1 cellular context compared by ENCODE assay signal in the genomic region with DNA sequence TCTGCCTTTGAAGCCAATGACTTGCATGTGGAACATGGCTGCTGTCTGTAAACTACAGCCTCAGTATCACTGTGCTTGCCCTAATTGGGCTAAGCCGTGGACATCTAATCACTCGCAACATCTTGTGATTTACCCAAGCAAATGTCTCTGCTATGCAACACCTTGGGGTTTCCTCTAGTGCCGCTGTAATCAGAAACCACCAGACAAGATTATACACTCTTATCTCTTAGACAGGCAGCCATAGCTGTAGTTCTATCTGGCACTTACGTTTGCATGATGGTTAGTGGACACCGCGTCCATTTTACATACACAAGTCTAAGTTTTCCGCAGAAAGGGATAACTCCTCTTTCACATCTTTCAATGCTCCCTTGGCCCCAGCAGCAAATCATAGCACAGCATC.
TF ChIP-seq lines count a peak whose summit lies in the region.

No MANE protein-coding gene starts in this region.

TF ChIP-seq in K562, 482 proteins besides CTCF, POLR2A, EP300 and RAD21 (continued from another document and continues in another):
- TF ChIP-seq NCOA1 (IDR thresholded peaks at IDR 0.05; ENCODE audit: low read depth) (no peak), ZNF175 (CRISPR knock-in tag; IDR thresholded peaks at IDR 0.05; ENCODE audit: low read depth) (peak; percentile 73; the same call in 1 of the 2 replicates), LEF1 (IDR thresholded peaks at IDR 0.05) (no peak), CBFA2T3 (IDR thresholded peaks at IDR 0.05) (peak; percentile 93), SREBF1 (IDR thresholded peaks at IDR 0.05; ENCODE audit: borderline replicate concordance, low read depth, low read length) (no peak), CREM (IDR thresholded peaks at IDR 0.05; ENCODE audit: low read depth) (no peak), TCF3 (CRISPR knock-in tag; IDR thresholded peaks at IDR 0.05) (peak; percentile 88), SMAD3 (CRISPR knock-in tag; conservative IDR thresholded peaks at IDR 0.05) (0 out of 2 replicates have a peak, but pooled peaks have one; percentile 34), SOX6 (IDR thresholded peaks at IDR 0.05) (peak; percentile 81), TEAD1 (CRISPR knock-in tag; IDR thresholded peaks at IDR 0.05) (peak in 1 of 2 experiments; percentile 80; a peak in 2 of 4 replicates), ARID1B (IDR thresholded peaks at IDR 0.05) (peak; percentile 87), PML (IDR thresholded peaks at IDR 0.05; ENCODE audit: low read length) (peak; percentile 82), GATAD2B (IDR thresholded peaks at IDR 0.05; ENCODE audit: borderline replicate concordance) (no peak), GTF2E2 (tag; IDR thresholded peaks at IDR 0.05) (no peak), BCL6 (CRISPR knock-in tag; IDR thresholded peaks at IDR 0.05) (0 out of 2 replicates have a peak, but pooled peaks have one; percentile 29), DIDO1 (tag; IDR thresholded peaks at IDR 0.05; ENCODE audit: low read depth) (no peak), NFYB (IDR thresholded peaks at IDR 0.05; ENCODE audit: extremely low read depth, insufficient read length) (no peak), ZKSCAN8 (CRISPR knock-in tag; IDR thresholded peaks at IDR 0.05) (no peak; the same call in 1 of the 2 replicates), CREB3 (tag; conservative IDR thresholded peaks at IDR 0.05; ENCODE audit: low read depth) (no peak), IFI16 (CRISPR knock-in tag; IDR thresholded peaks at IDR 0.05) (no peak), ZNF764 (CRISPR knock-in tag; IDR thresholded peaks at IDR 0.05; ENCODE audit: low read depth) (no peak), CUX1 (CRISPR knock-in tag; IDR thresholded peaks at IDR 0.05) (no peak), EZH2 (IDR thresholded peaks at IDR 0.05; ENCODE audit: borderline replicate concordance, low read depth, low read length) (no peak), ZNF696 (CRISPR knock-in tag; conservative IDR thresholded peaks at IDR 0.05) (no peak), ZNF766 (CRISPR knock-in tag; conservative IDR thresholded peaks at IDR 0.05) (peak; percentile 91), SMAD4 (CRISPR knock-in tag; conservative IDR thresholded peaks at IDR 0.05) (peak; percentile 91), ARID3B (CRISPR knock-in tag; IDR thresholded peaks at IDR 0.05; ENCODE audit: borderline replicate concordance) (no peak), ZNF134 (CRISPR knock-in tag; conservative IDR thresholded peaks at IDR 0.05) (0 out of 2 replicates have a peak, but pooled peaks have one; percentile 24), ELF4 (CRISPR knock-in tag; IDR thresholded peaks at IDR 0.05) (0 out of 2 replicates have a peak, but pooled peaks have one; percentile 11), NCOR1 (IDR thresholded peaks at IDR 0.05) (peak; percentile 80), ZC3H4 (CRISPR knock-in tag; IDR thresholded peaks at IDR 0.05; ENCODE audit: borderline replicate concordance) (no peak), MEF2A (IDR thresholded peaks at IDR 0.05; ENCODE audit: control insufficient read depth, low read depth, low read length) (no peak), PYGO2 (tag; IDR thresholded peaks at IDR 0.05) (0 out of 2 replicates have a peak, but pooled peaks have one; percentile 25), ZNF644 (tag; IDR thresholded peaks at IDR 0.05; ENCODE audit: low read depth) (peak; percentile 81), GTF2F1 (IDR thresholded peaks at IDR 0.05; ENCODE audit: low read depth, low read length) (no peak), ZKSCAN1 (IDR thresholded peaks at IDR 0.05; ENCODE audit: low read depth, low read length) (no peak), SRSF9 (IDR thresholded peaks at IDR 0.05; ENCODE audit: borderline replicate concordance, low read depth, low read length) (no peak), MBD2 (IDR thresholded peaks at IDR 0.05; ENCODE audit: borderline replicate concordance, low read depth) (no peak), FOXP1 (CRISPR knock-in tag; IDR thresholded peaks at IDR 0.05) (no peak), TCFL5 (CRISPR knock-in tag; conservative IDR thresholded peaks at IDR 0.05) (no peak), ETV6 (IDR thresholded peaks at IDR 0.05; ENCODE audit: borderline replicate concordance in 1 of 2, low read depth in 2 of 2, low read length in 1 of 2) (no peak), ETV6 (CRISPR knock-in tag; IDR thresholded peaks at IDR 0.05; ENCODE audit: borderline replicate concordance) (no peak), ZBTB7A (IDR thresholded peaks at IDR 0.05; ENCODE audit: borderline replicate concordance, control insufficient read depth, low read depth, low read length) (no peak), CXXC5 (CRISPR knock-in tag; IDR thresholded peaks at IDR 0.05) (peak; percentile 77), CC2D1A (IDR thresholded peaks at IDR 0.05) (peak; percentile 56; the same call in 1 of the 2 replicates), FOSL1 (tag; conservative IDR thresholded peaks at IDR 0.05) (peak; percentile 44), POLR2AphosphoS5 (IDR thresholded peaks at IDR 0.05; ENCODE audit: control insufficient read depth, insufficient read depth, low read depth, low read length) (peak; percentile 48; the same call in 1 of the 2 replicates), ZNF707 (CRISPR knock-in tag; conservative IDR thresholded peaks at IDR 0.05) (no peak), COPS2 (conservative IDR thresholded peaks at IDR 0.05) (no peak), MTA2 (IDR thresholded peaks at IDR 0.05; ENCODE audit: low read depth) (peak; percentile 75), CEBPG (CRISPR knock-in tag; IDR thresholded peaks at IDR 0.05) (no peak), CEBPG (tag; conservative IDR thresholded peaks at IDR 0.05 in 1 of 2, IDR thresholded peaks at IDR 0.05 in 1 of 2) (0 out of 4 replicates have a peak, but pooled peaks of 1 of the 2 experiments have one; percentile 20), NFE2 (IDR thresholded peaks at IDR 0.05; ENCODE audit: low read depth) (peak; percentile 15; the same call in 1 of the 2 replicates), ZNF830 (CRISPR knock-in tag; IDR thresholded peaks at IDR 0.05) (no peak), MTA3 (IDR thresholded peaks at IDR 0.05; ENCODE audit: borderline replicate concordance) (no peak), ILF3 (IDR thresholded peaks at IDR 0.05; ENCODE audit: borderline replicate concordance) (no peak), DPF2 (IDR thresholded peaks at IDR 0.05) (peak; percentile 60; the same call in 1 of the 2 replicates), STAT5A (IDR thresholded peaks at IDR 0.05; ENCODE audit: borderline replicate concordance, low read length) (peak; percentile 66; the same call in 1 of the 2 replicates), BRF2 (IDR thresholded peaks at IDR 0.05; ENCODE audit: borderline replicate concordance, insufficient read depth, insufficient read length) (no peak), MAZ (CRISPR knock-in tag; conservative IDR thresholded peaks at IDR 0.05 in 1 of 2, IDR thresholded peaks at IDR 0.05 in 1 of 2) (no peak)
- TF ChIP-seq, protein P1, sequence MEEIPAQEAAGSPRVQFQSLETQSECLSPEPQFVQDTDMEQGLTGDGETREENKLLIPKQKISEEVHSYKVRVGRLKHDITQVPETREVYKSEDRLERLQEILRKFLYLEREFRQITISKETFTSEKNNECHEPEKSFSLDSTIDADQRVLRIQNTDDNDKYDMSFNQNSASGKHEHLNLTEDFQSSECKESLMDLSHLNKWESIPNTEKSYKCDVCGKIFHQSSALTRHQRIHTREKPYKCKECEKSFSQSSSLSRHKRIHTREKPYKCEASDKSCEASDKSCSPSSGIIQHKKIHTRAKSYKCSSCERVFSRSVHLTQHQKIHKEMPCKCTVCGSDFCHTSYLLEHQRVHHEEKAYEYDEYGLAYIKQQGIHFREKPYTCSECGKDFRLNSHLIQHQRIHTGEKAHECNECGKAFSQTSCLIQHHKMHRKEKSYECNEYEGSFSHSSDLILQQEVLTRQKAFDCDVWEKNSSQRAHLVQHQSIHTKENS (CRISPR knock-in tag; IDR thresholded peaks at IDR 0.05), result no peak
- TF ChIP-seq, protein P2, sequence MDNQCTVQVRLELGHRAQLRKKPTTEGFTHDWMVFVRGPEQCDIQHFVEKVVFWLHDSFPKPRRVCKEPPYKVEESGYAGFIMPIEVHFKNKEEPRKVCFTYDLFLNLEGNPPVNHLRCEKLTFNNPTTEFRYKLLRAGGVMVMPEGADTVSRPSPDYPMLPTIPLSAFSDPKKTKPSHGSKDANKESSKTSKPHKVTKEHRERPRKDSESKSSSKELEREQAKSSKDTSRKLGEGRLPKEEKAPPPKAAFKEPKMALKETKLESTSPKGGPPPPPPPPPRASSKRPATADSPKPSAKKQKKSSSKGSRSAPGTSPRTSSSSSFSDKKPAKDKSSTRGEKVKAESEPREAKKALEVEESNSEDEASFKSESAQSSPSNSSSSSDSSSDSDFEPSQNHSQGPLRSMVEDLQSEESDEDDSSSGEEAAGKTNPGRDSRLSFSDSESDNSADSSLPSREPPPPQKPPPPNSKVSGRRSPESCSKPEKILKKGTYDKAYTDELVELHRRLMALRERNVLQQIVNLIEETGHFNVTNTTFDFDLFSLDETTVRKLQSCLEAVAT (IDR thresholded peaks at IDR 0.05), result no peak
- TF ChIP-seq, protein P3, sequence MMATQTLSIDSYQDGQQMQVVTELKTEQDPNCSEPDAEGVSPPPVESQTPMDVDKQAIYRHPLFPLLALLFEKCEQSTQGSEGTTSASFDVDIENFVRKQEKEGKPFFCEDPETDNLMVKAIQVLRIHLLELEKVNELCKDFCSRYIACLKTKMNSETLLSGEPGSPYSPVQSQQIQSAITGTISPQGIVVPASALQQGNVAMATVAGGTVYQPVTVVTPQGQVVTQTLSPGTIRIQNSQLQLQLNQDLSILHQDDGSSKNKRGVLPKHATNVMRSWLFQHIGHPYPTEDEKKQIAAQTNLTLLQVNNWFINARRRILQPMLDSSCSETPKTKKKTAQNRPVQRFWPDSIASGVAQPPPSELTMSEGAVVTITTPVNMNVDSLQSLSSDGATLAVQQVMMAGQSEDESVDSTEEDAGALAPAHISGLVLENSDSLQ (IDR thresholded peaks at IDR 0.05), result no peak
